ENCODE assay signal across 6 cellular contexts in genomic region chr10:75440271-75440793, GRCh38. TPM values are rescaled to one million over a fixed set of nuclear protein-coding genes. Genes with fewer than 3 reads are reported as not detected.
"Had no signal": no experiment of that assay in that cellular context is flagged by ENCODE, and none has a peak within 500 bp of the region (broad histone marks: within the 10 kb centered on the region; RNA-seq: fewer than 3 reads in every experiment).

No MANE protein-coding gene starts in this region.

- H3K4me3 ChIP-seq: GM23338, K562 had no signal

- H3K4me3 Mint-ChIP-seq: GM23338, H9 had no signal

- H3K27ac Mint-ChIP-seq: GM23338, H9 had no signal

- DNase-seq: H9, HCEC 1CT, IMR-90 had no signal

- ATAC-seq: GM23338, K562 had no signal

RNA-seq across cellular contexts. Expression of gene LRMDA, which starts 8.9 kb away (rescaled TPM):
- total RNA-seq: HT1080, IMR-90 had no signal

RNA-seq across cellular contexts. Expression of gene ZNF503, which starts 38.8 kb away (rescaled TPM):
- total RNA-seq: GM23338, K562 had no signal
